1 cellular context compared by ENCODE assay signal in the genomic region with DNA sequence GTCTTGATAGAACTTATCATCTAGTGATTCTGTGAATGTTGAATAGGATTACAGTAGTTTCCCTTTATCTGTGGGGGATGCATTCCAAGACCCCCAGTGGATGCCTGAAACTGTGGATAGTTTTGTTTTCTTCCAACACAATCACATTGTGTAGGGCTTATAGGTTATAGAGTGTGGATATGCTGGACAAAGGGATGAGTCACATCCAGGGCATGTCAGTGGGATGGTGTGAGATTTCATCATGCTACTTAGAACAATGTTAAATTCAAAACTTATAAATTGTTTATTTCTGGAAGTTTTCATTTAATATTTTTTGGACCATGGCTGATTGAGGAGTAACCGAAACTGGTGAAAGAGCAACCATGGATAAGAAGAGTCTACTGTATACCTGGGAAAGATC.
TF ChIP-seq lines count a peak whose summit lies in the region.

No MANE protein-coding gene starts in this region.

TF ChIP-seq in HCT116, 20 proteins besides CTCF, POLR2A, EP300 and RAD21 (continued from another document):
- TF ChIP-seq, protein P1, sequence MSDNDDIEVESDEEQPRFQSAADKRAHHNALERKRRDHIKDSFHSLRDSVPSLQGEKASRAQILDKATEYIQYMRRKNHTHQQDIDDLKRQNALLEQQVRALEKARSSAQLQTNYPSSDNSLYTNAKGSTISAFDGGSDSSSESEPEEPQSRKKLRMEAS (IDR thresholded peaks at IDR 0.05): 0 out of 2 replicates have a peak, but pooled peaks have one; percentile 22
- peak; percentile 58 for TF ChIP-seq JUND (IDR thresholded peaks at IDR 0.05)
- TF ChIP-seq, protein P2, sequence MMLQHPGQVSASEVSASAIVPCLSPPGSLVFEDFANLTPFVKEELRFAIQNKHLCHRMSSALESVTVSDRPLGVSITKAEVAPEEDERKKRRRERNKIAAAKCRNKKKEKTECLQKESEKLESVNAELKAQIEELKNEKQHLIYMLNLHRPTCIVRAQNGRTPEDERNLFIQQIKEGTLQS (IDR thresholded peaks at IDR 0.05): peak; percentile 38; the same call in 1 of the 2 replicates
- peak; percentile 82 for TF ChIP-seq CEBPB (IDR thresholded peaks at IDR 0.05; ENCODE audit: low read depth)
- TF ChIP-seq, protein P3, sequence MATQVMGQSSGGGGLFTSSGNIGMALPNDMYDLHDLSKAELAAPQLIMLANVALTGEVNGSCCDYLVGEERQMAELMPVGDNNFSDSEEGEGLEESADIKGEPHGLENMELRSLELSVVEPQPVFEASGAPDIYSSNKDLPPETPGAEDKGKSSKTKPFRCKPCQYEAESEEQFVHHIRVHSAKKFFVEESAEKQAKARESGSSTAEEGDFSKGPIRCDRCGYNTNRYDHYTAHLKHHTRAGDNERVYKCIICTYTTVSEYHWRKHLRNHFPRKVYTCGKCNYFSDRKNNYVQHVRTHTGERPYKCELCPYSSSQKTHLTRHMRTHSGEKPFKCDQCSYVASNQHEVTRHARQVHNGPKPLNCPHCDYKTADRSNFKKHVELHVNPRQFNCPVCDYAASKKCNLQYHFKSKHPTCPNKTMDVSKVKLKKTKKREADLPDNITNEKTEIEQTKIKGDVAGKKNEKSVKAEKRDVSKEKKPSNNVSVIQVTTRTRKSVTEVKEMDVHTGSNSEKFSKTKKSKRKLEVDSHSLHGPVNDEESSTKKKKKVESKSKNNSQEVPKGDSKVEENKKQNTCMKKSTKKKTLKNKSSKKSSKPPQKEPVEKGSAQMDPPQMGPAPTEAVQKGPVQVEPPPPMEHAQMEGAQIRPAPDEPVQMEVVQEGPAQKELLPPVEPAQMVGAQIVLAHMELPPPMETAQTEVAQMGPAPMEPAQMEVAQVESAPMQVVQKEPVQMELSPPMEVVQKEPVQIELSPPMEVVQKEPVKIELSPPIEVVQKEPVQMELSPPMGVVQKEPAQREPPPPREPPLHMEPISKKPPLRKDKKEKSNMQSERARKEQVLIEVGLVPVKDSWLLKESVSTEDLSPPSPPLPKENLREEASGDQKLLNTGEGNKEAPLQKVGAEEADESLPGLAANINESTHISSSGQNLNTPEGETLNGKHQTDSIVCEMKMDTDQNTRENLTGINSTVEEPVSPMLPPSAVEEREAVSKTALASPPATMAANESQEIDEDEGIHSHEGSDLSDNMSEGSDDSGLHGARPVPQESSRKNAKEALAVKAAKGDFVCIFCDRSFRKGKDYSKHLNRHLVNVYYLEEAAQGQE (IDR thresholded peaks at IDR 0.05; ENCODE audit: low read depth): no peak
TF ChIP-seq in HCT116: peak in this region for 6.
